ENCODE assay signal across 9 cellular contexts in genomic region chr6:33694401-33694931, GRCh38. TPM values are rescaled to one million over a fixed set of nuclear protein-coding genes. Genes with fewer than 3 reads are reported as not detected.
DNase-seq lines count a peak whose midpoint lies in the region; ATAC-seq, FAIRE-seq and TF ChIP-seq lines count a peak whose summit lies in the region.
"Had no signal": no experiment of that assay in that cellular context is flagged by ENCODE, and none has a peak within 500 bp of the region (broad histone marks: within the 10 kb centered on the region; RNA-seq: fewer than 3 reads in every experiment).

No MANE protein-coding gene starts in this region.

- H3K36me3 Mint-ChIP-seq in astrocyte (ENCODE audit: low read depth, unreplicated experiment) (peaks cover 13% of the 10 kb centered on the region), GM23338 (ENCODE audit: low read depth) (peaks cover 63% of the 10 kb centered on the region)
- H3K36me3 Mint-ChIP-seq in stimulated activated naive B cell treated with anti-CD40 and anti-IgM and Interleukin-4, amounts not matched to agents 10 μg/mL and 1 μg/mL and 100 μg/mL, for 72 hours, result peaks cover 45 to 67% of the 10 kb centered on the region in 2 donors

- peaks cover 49% of the 10 kb centered on the region for H3K4me1 ChIP-seq in astrocyte (ENCODE audit: insufficient read depth, low read length)
- H3K4me1 ChIP-seq in lung (ENCODE audit: control insufficient read depth in 2 of 2, insufficient read depth in 2 of 2, low read length in 2 of 2), result peaks cover 25 to 28% of the 10 kb centered on the region in 2 donors
- no peaks in the 10 kb centered on the region for H3K4me1 ChIP-seq in GM23338 (ENCODE audit: insufficient read depth)

- no peaks in the 10 kb centered on the region for H3K9me3 ChIP-seq in astrocyte (ENCODE audit: insufficient read depth, low read depth, low read length)
- no peaks in the 10 kb centered on the region for H3K9me3 ChIP-seq in lung (ENCODE audit: control insufficient read depth in 2 of 2, insufficient read depth in 1 of 2, low read length in 1 of 2)

- H3K27me3 Mint-ChIP-seq in astrocyte (ENCODE audit: low read depth, unreplicated experiment), result no peaks in the 10 kb centered on the region
- no peaks in the 10 kb centered on the region for H3K27me3 Mint-ChIP-seq in stimulated activated naive B cell treated with anti-CD40 and anti-IgM and Interleukin-4, amounts not matched to agents 10 μg/mL and 1 μg/mL and 100 μg/mL, for 72 hours
- peaks cover 24% of the 10 kb centered on the region for H3K27me3 Mint-ChIP-seq in GM23338 (ENCODE audit: insufficient read depth, low read depth, poor library complexity)

- H3K27ac ChIP-seq in astrocyte (ENCODE audit: low read depth, low read length) (peak overlapping the region; percentile 58), lung (ENCODE audit: low read depth in 1 of 2, low read length in 1 of 2) (peak overlapping the region; percentile 63 to 70), GM23338 (ENCODE audit: low read depth) (no peak overlapping the region)

- H2AFZ ChIP-seq in astrocyte (ENCODE audit: low read depth, low read length) (peak overlapping the region; percentile 30), GM23338 (no peak overlapping the region)

- peak; percentile 84 for DNase-seq in EH (ENCODE audit: low read depth)
- peak; percentile 54 for DNase-seq in T-helper 9 cell
- peak; percentile 48 for DNase-seq in astrocyte (ENCODE audit: low read depth)
- DNase-seq in lung (ENCODE audit: low spot score), result no peak
- peak; percentile 49 for DNase-seq in stimulated activated naive B cell treated with anti-CD40 and anti-IgM and Interleukin-4, amounts not matched to agents 10 μg/mL and 1 μg/mL and 100 μg/mL, for 72 hours
- DNase-seq in NOMO-1 (lab: John Stamatoyannopoulos, UW; ENCODE audit: unreplicated experiment in 2 of 2), result no peak
- DNase-seq in GM23338 (ENCODE audit: low spot score), result no peak
- no peak for DNase-seq in NK-92 treated with Interleukin-12 subunit alpha and Interleukin-12 subunit beta, amount 100 ng/mL, for 24 hours (lab: John Stamatoyannopoulos, UW)

- ATAC-seq in lung (ENCODE audit: insufficient read depth, low FRiP score), result no peak
- ATAC-seq in stimulated activated naive B cell treated with anti-CD40 and anti-IgM and Interleukin-4, amounts not matched to agents 10 μg/mL and 1 μg/mL and 100 μg/mL, for 72 hours (replicated peaks), result peak; percentile 40 to 48
- ATAC-seq in GM23338, result no peak

- no peaks in the 10 kb centered on the region for H3K79me2 ChIP-seq in astrocyte (ENCODE audit: insufficient read depth, low read length)
- no peaks in the 10 kb centered on the region for H3K79me2 ChIP-seq in GM23338 (replicated peaks; ENCODE audit: insufficient read depth)

- 28 to 37% methylated on average over 19 of the region's 19 CpGs for WGBS in lung, 2 donors

- no peaks in the 10 kb centered on the region for H3K9me3 Mint-ChIP-seq in astrocyte (ENCODE audit: unreplicated experiment)
- H3K9me3 Mint-ChIP-seq in stimulated activated naive B cell treated with anti-CD40 and anti-IgM and Interleukin-4, amounts not matched to agents 10 μg/mL and 1 μg/mL and 100 μg/mL, for 72 hours, result no peaks in the 10 kb centered on the region
- H3K9me3 Mint-ChIP-seq in GM23338, result no peaks in the 10 kb centered on the region

- peak; percentile 23 for FAIRE-seq in astrocyte (lab: Jason Lieb, UNC)

- H3F3A ChIP-seq in GM23338 (replicated peaks; ENCODE audit: low read depth), result no peaks in the 10 kb centered on the region

- no peaks in the 10 kb centered on the region for H3K36me3 ChIP-seq in astrocyte (ENCODE audit: insufficient read depth, low read length)
- peaks cover 0 to 57% of the 10 kb centered on the region in 2 donors for H3K36me3 ChIP-seq in lung (ENCODE audit: control insufficient read depth in 2 of 2, insufficient read depth in 2 of 2, low read length in 2 of 2)
- H3K36me3 ChIP-seq in GM23338 (ENCODE audit: insufficient read depth), result peaks cover 9% of the 10 kb centered on the region; the same call in 1 of the 2 replicates

- H3K9ac ChIP-seq in astrocyte (ENCODE audit: low read length), result peak overlapping the region; percentile 69

- H3K4me2 ChIP-seq in astrocyte (ENCODE audit: low read length), result peak overlapping the region; percentile 43
- no peak overlapping the region for H3K4me2 ChIP-seq in GM23338

- H4K20me1 ChIP-seq in astrocyte (ENCODE audit: insufficient read depth, low read length), result peaks cover 4% of the 10 kb centered on the region
- peaks cover 2% of the 10 kb centered on the region; the same call in 1 of the 2 replicates for H4K20me1 ChIP-seq in GM23338 (replicated peaks; ENCODE audit: insufficient read depth)

- no peak overlapping the region for H3K4me3 ChIP-seq in astrocyte (ENCODE audit: insufficient read depth, low read depth, low read length)
- no peak overlapping the region for H3K4me3 ChIP-seq in lung
- H3K4me3 ChIP-seq in GM23338, result no peak overlapping the region

- H3K27me3 ChIP-seq in astrocyte (ENCODE audit: insufficient read depth, low read length) (no peaks in the 10 kb centered on the region), lung (ENCODE audit: control insufficient read depth, insufficient read depth) (no peaks in the 10 kb centered on the region), GM23338 (ENCODE audit: insufficient read depth) (no peaks in the 10 kb centered on the region)

- TF ChIP-seq CTCF in astrocyte (IDR thresholded peaks at IDR 0.05; ENCODE audit: insufficient read depth, low read depth, low read length) (no peak), lung (IDR thresholded peaks at IDR 0.05; ENCODE audit: control extremely low read depth, extremely low read depth) (no peak), GM23338 (conservative IDR thresholded peaks at IDR 0.05; ENCODE audit: low read depth in 2 of 2) (no peak)

- H3K4me3 Mint-ChIP-seq in astrocyte (ENCODE audit: unreplicated experiment) (peak overlapping the region; percentile 27), GM23338 (no peak overlapping the region)
- H3K4me3 Mint-ChIP-seq in stimulated activated naive B cell treated with anti-CD40 and anti-IgM and Interleukin-4, amounts not matched to agents 10 μg/mL and 1 μg/mL and 100 μg/mL, for 72 hours, result peak overlapping the region; percentile 36 to 53

- no peaks in the 10 kb centered on the region for H3K9me2 ChIP-seq in GM23338 (ENCODE audit: insufficient read depth)

- peak overlapping the region; percentile 84 for H3K27ac Mint-ChIP-seq in astrocyte (ENCODE audit: unreplicated experiment)
- peak overlapping the region; percentile 92 for H3K27ac Mint-ChIP-seq in stimulated activated naive B cell treated with anti-CD40 and anti-IgM and Interleukin-4, amounts not matched to agents 10 μg/mL and 1 μg/mL and 100 μg/mL, for 72 hours
- no peak overlapping the region for H3K27ac Mint-ChIP-seq in GM23338

- H3K4me1 Mint-ChIP-seq in astrocyte (ENCODE audit: low read depth, unreplicated experiment) (peaks cover 18% of the 10 kb centered on the region), GM23338 (peaks cover 28% of the 10 kb centered on the region)
- peaks cover 58 to 75% of the 10 kb centered on the region in 2 donors for H3K4me1 Mint-ChIP-seq in stimulated activated naive B cell treated with anti-CD40 and anti-IgM and Interleukin-4, amounts not matched to agents 10 μg/mL and 1 μg/mL and 100 μg/mL, for 72 hours

TF ChIP-seq in GM23338, 12 proteins besides CTCF, POLR2A, EP300 and RAD21:
- TF ChIP-seq EZH2 (IDR thresholded peaks at IDR 0.05; ENCODE audit: low read depth, unreplicated experiment), result no peak
- no peak for TF ChIP-seq ZNF331 (CRISPR knock-in tag; IDR thresholded peaks at IDR 0.05; ENCODE audit: low read depth)
- no peak for TF ChIP-seq STAT1 (IDR thresholded peaks at IDR 0.05; ENCODE audit: unreplicated experiment)
- no peak for TF ChIP-seq JUNB (IDR thresholded peaks at IDR 0.05; ENCODE audit: unreplicated experiment)
- no peak for TF ChIP-seq NANOG (IDR thresholded peaks at IDR 0.05; ENCODE audit: borderline replicate concordance)
- TF ChIP-seq EZH2phosphoT487 (IDR thresholded peaks at IDR 0.05; ENCODE audit: unreplicated experiment), result no peak
- no peak for TF ChIP-seq ETS1 (IDR thresholded peaks at IDR 0.05)
- no peak for TF ChIP-seq POLR2AphosphoS5 (IDR thresholded peaks at IDR 0.05; ENCODE audit: low read depth)
- no peak for TF ChIP-seq CREB1 (CRISPR knock-in tag; IDR thresholded peaks at IDR 0.05; ENCODE audit: low read depth)

RNA-seq across cellular contexts. Expression of gene UQCC2, which starts 17.0 kb away (rescaled TPM):
- total RNA-seq in astrocyte (70.2 and 79.1 TPM in 2 replicates), lung (10 to 100 TPM in 1 of 2 donors, 1 to 10 TPM in 1; 7.8 to 55.4 TPM)
- polyA plus RNA-seq in lung (100 to 1,000 TPM in 1 of 2 donors, 10 to 100 TPM in 1; 40.8 to 141 TPM), GM23338 (2016; fragmentation: Nextera tagmentation; extraction: Ambion mirVana) (379 and 450 TPM in 2 replicates)
- total RNA-seq in GM23338 (2014; rRNA removed; shearing (Covaris generic)), result 33.9 and 48.9 TPM in 2 replicates

RNA-seq across cellular contexts. Expression of gene IP6K3, which starts 52.2 kb away (rescaled TPM):
- total RNA-seq in astrocyte (4.5 and 4.6 TPM in 2 replicates), lung (1 to 10 TPM; 1.6 to 3.9 TPM)
- polyA plus RNA-seq in lung (1 to 10 TPM; 1.3 to 3.4 TPM), GM23338 (2016; fragmentation: Nextera tagmentation; extraction: Ambion mirVana) (0.16 TPM in 2 replicates)
- 0.14 TPM in 1 of 2 replicates, not detected in the other for total RNA-seq in GM23338 (2014; rRNA removed; shearing (Covaris generic))
- total RNA-seq: glomerular endothelial cell had no signal

Comparison
In these comparisons a context has a peak if more than half of its experiments do, and no peak if none do; other contexts are left out.
1. DNase-seq: peak in EH (single experiment), T-helper 9 cell (single experiment), astrocyte (single experiment) and stimulated activated naive B cell treated with anti-CD40 and anti-IgM and Interleukin-4, amounts not matched to agents 10 μg/mL and 1 μg/mL and 100 μg/mL, for 72 hours (single experiment); none in lung (single experiment), NOMO-1 (0 of 2), GM23338 (single experiment) and NK-92 treated with Interleukin-12 subunit alpha and Interleukin-12 subunit beta, amount 100 ng/mL, for 24 hours (single experiment).
2. ATAC-seq: peak in stimulated activated naive B cell treated with anti-CD40 and anti-IgM and Interleukin-4, amounts not matched to agents 10 μg/mL and 1 μg/mL and 100 μg/mL, for 72 hours (2 of 2); none in lung (single experiment) and GM23338 (single experiment).